ENCODE assay signal across 27 cellular contexts in the genomic region with DNA sequence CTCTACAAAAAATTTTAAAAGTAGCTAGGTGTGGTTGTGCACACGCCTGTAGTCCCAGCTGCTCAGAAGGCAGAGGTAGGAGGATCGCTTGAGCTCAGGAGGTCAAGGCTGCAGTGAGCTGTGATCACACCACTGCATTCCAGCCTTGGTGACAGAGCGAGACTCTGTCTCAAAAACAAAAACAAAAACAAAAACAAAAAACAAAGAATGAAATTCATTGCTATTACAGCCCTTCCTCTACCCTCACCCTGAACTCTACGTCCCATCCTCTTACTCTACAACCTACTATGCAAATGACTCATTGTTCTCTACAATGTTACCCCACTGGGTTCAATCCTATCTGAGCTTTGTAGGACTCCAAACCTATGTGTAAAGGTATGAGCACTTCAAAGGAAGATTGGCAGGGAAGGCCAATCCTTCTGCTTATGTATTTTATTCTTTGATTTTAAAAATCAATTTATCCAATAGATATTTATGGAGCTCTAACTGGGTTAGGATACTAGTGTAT. TPM values are rescaled to one million over a fixed set of nuclear protein-coding genes. Genes with fewer than 3 reads are reported as not detected.
DNase-seq lines count a peak whose midpoint lies in the region; ATAC-seq lines count a peak whose summit lies in the region.
"Had no signal": no experiment of that assay in that cellular context is flagged by ENCODE, and none has a peak within 500 bp of the region (broad histone marks: within the 10 kb centered on the region; RNA-seq: fewer than 3 reads in every experiment).

No MANE protein-coding gene starts in this region.

- H2AK5ac ChIP-seq in trophoblast cell (ENCODE audit: low read length), result no peak overlapping the region

- H3K18ac ChIP-seq in trophoblast cell (ENCODE audit: low read length), result no peak overlapping the region

- H3K4me2 ChIP-seq in trophoblast cell (ENCODE audit: low read length), result no peak overlapping the region
- H3K4me2 ChIP-seq: SK-N-SH had no signal

- H3K9me3 ChIP-seq in CD4-positive, alpha-beta memory T cell (ENCODE audit: control insufficient read depth in 1 of 2, low read length in 2 of 2), result no peaks in the 10 kb centered on the region
- H3K9me3 ChIP-seq in trophoblast cell (ENCODE audit: insufficient read depth, low read depth, low read length), result no peaks in the 10 kb centered on the region
- H3K9me3 ChIP-seq: ascending aorta, SK-N-SH had no signal

- no peak overlapping the region for H3K27ac ChIP-seq in CD4-positive, alpha-beta memory T cell (ENCODE audit: low read depth, low read length)
- no peak overlapping the region for H3K27ac ChIP-seq in trophoblast cell (ENCODE audit: low read depth, low read length)
- H3K27ac ChIP-seq: ascending aorta, RWPE1, VCaP had no signal

- H3K36me3 Mint-ChIP-seq in activated naive CD4-positive, alpha-beta T cell treated with anti-CD3 and anti-CD28 coated beads, Interleukin-2, amount 50 U/mL, for 24 hours, result no peaks in the 10 kb centered on the region
- no peaks in the 10 kb centered on the region for H3K36me3 Mint-ChIP-seq in CD4-positive, alpha-beta memory T cell
- no peaks in the 10 kb centered on the region for H3K36me3 Mint-ChIP-seq in activated T-helper 1 cell treated with anti-CD3 and anti-CD28 coated beads, Interleukin-12 subunit alpha, Interleukin-12 subunit beta, Interleukin-2, Interleukin-4 antibody, amounts not matched to agents 30 ng/mL and 10 ng/mL and 1 ng/mL, durations not matched to agents 14 hours and 24 hours and 36 hours (ENCODE audit: low read depth)
- H3K36me3 Mint-ChIP-seq: activated CD4-positive, alpha-beta memory T cell treated with anti-CD3 and anti-CD28 coated beads for 36 hours; activated naive CD8-positive, alpha-beta T cell; naive B cell had no signal

- no peak for ATAC-seq in GM19463 (IDR thresholded peaks at IDR 0.05; ENCODE audit: unreplicated experiment)
- ATAC-seq: left colon had no signal

- H3K4me1 Mint-ChIP-seq in activated naive CD4-positive, alpha-beta T cell treated with anti-CD3 and anti-CD28 coated beads, Interleukin-2, amount 50 U/mL, for 24 hours, result peaks cover 49% of the 10 kb centered on the region
- H3K4me1 Mint-ChIP-seq in CD4-positive, alpha-beta memory T cell, result peaks cover 17 to 45% (median 31%) of the 10 kb centered on the region in 4 donors
- H3K4me1 Mint-ChIP-seq in activated T-helper 1 cell treated with anti-CD3 and anti-CD28 coated beads, Interleukin-12 subunit alpha, Interleukin-12 subunit beta, Interleukin-2, Interleukin-4 antibody, amounts not matched to agents 30 ng/mL and 10 ng/mL and 1 ng/mL, durations not matched to agents 14 hours and 24 hours and 36 hours (ENCODE audit: low read depth), result peaks cover 64% of the 10 kb centered on the region

- H3K36me3 ChIP-seq in CD4-positive, alpha-beta memory T cell (ENCODE audit: insufficient read depth, low read length), result no peaks in the 10 kb centered on the region
- H3K36me3 ChIP-seq in trophoblast cell (ENCODE audit: control insufficient read depth in 1 of 2, insufficient read depth in 2 of 2, low read length in 2 of 2), result no peaks in the 10 kb centered on the region
- H3K36me3 ChIP-seq: ascending aorta had no signal

- H2BK12ac ChIP-seq in trophoblast cell (ENCODE audit: low read length), result no peak overlapping the region

- intact Hi-C loops in CD4-positive, alpha-beta memory T cell (cut with micrococcal nuclease), result no loop called here
- intact Hi-C loops in activated T-helper 1 cell treated with anti-CD3 and anti-CD28 coated beads, Interleukin-12 subunit alpha, Interleukin-12 subunit beta, Interleukin-2, Interleukin-4 antibody, amounts not matched to agents 30 ng/mL and 10 ng/mL and 1 ng/mL, durations not matched to agents 14 hours and 24 hours and 36 hours (cut with micrococcal nuclease), result loop anchor here (2.0 kb wide), 1 partner anchor 51 kb away; no protein-coding TSS in a partner anchor

- H4K91ac ChIP-seq in trophoblast cell (ENCODE audit: low read depth, low read length), result peak overlapping the region; percentile 81

- H3K27ac Mint-ChIP-seq in activated naive CD4-positive, alpha-beta T cell treated with anti-CD3 and anti-CD28 coated beads, Interleukin-2, amount 50 U/mL, for 24 hours, result peak overlapping the region; percentile 10
- H3K27ac Mint-ChIP-seq in CD4-positive, alpha-beta memory T cell, result peak overlapping the region in 4 of 7 donors; percentile 5 to 55 (median 22)
- peak overlapping the region; percentile 80 for H3K27ac Mint-ChIP-seq in activated T-helper 1 cell treated with anti-CD3 and anti-CD28 coated beads, Interleukin-12 subunit alpha, Interleukin-12 subunit beta, Interleukin-2, Interleukin-4 antibody, amounts not matched to agents 30 ng/mL and 10 ng/mL and 1 ng/mL, durations not matched to agents 14 hours and 24 hours and 36 hours
- H3K27ac Mint-ChIP-seq: activated naive CD8-positive, alpha-beta T cell had no signal

- no peak overlapping the region for H4K12ac ChIP-seq in trophoblast cell (ENCODE audit: low read depth, low read length)

- H3K9ac ChIP-seq in trophoblast cell (ENCODE audit: low read length), result no peak overlapping the region
- H3K9ac ChIP-seq: SK-N-SH had no signal

- POLR2A ChIA-PET in CD4-positive, alpha-beta memory T cell (lab: Charles Lee; ENCODE audit: partially characterized antibody), result interaction anchor here (2.2 kb wide), 1 partner anchor 127 kb away, joined by 8 read pairs; no protein-coding TSS in a partner anchor

- H3K4me1 ChIP-seq in CD4-positive, alpha-beta memory T cell (ENCODE audit: insufficient read depth, low read length), result peaks cover 22% of the 10 kb centered on the region
- peaks cover 19 to 24% of the 10 kb centered on the region in 2 experiments for H3K4me1 ChIP-seq in trophoblast cell (ENCODE audit: control insufficient read depth in 1 of 2, insufficient read depth in 2 of 2, low read length in 2 of 2)
- H3K4me1 ChIP-seq: ascending aorta had no signal

- H4K8ac ChIP-seq in trophoblast cell (ENCODE audit: low read depth, low read length), result no peak overlapping the region

- H2AFZ ChIP-seq in trophoblast cell (ENCODE audit: insufficient read depth, low read length, poor library complexity), result no peak overlapping the region

- no peaks in the 10 kb centered on the region for H3K9me3 Mint-ChIP-seq in activated naive CD4-positive, alpha-beta T cell treated with anti-CD3 and anti-CD28 coated beads, Interleukin-2, amount 50 U/mL, for 24 hours
- peaks cover 0 to 2% (median 0%) of the 10 kb centered on the region in 8 donors for H3K9me3 Mint-ChIP-seq in CD4-positive, alpha-beta memory T cell
- no peaks in the 10 kb centered on the region for H3K9me3 Mint-ChIP-seq in activated T-helper 1 cell treated with anti-CD3 and anti-CD28 coated beads, Interleukin-12 subunit alpha, Interleukin-12 subunit beta, Interleukin-2, Interleukin-4 antibody, amounts not matched to agents 30 ng/mL and 10 ng/mL and 1 ng/mL, durations not matched to agents 14 hours and 24 hours and 36 hours
- H3K9me3 Mint-ChIP-seq: activated CD4-positive, alpha-beta memory T cell treated with anti-CD3 and anti-CD28 coated beads for 36 hours; naive B cell had no signal

- H3K79me1 ChIP-seq in trophoblast cell (ENCODE audit: low read length), result peaks cover 16% of the 10 kb centered on the region

- 100% methylated on average over 1 of the region's 4 CpGs for WGBS in trophoblast cell (ENCODE audit: extremely low coverage, insufficient coverage, insufficient read length)

- no peak overlapping the region for H3K23ac ChIP-seq in trophoblast cell (ENCODE audit: low read length)

- H3K79me2 ChIP-seq in trophoblast cell (ENCODE audit: control insufficient read depth, insufficient read depth, low read length, poor library complexity), result peaks cover 7% of the 10 kb centered on the region

- H3K4me3 Mint-ChIP-seq in activated naive CD4-positive, alpha-beta T cell treated with anti-CD3 and anti-CD28 coated beads, Interleukin-2, amount 50 U/mL, for 24 hours, result no peak overlapping the region
- H3K4me3 Mint-ChIP-seq in CD4-positive, alpha-beta memory T cell, result peak overlapping the region in 1 of 8 donors; percentile 22
- peak overlapping the region; percentile 45 for H3K4me3 Mint-ChIP-seq in activated T-helper 1 cell treated with anti-CD3 and anti-CD28 coated beads, Interleukin-12 subunit alpha, Interleukin-12 subunit beta, Interleukin-2, Interleukin-4 antibody, amounts not matched to agents 30 ng/mL and 10 ng/mL and 1 ng/mL, durations not matched to agents 14 hours and 24 hours and 36 hours
- H3K4me3 Mint-ChIP-seq: activated CD4-positive, alpha-beta memory T cell treated with anti-CD3 and anti-CD28 coated beads for 36 hours; activated naive CD8-positive, alpha-beta T cell; naive B cell had no signal

- no peak overlapping the region for H3K4ac ChIP-seq in trophoblast cell (ENCODE audit: low read depth, low read length)

- H3K27me3 Mint-ChIP-seq in activated naive CD4-positive, alpha-beta T cell treated with anti-CD3 and anti-CD28 coated beads, Interleukin-2, amount 50 U/mL, for 24 hours, result no peaks in the 10 kb centered on the region
- H3K27me3 Mint-ChIP-seq in CD4-positive, alpha-beta memory T cell, result no peaks in the 10 kb centered on the region
- no peaks in the 10 kb centered on the region for H3K27me3 Mint-ChIP-seq in activated T-helper 1 cell treated with anti-CD3 and anti-CD28 coated beads, Interleukin-12 subunit alpha, Interleukin-12 subunit beta, Interleukin-2, Interleukin-4 antibody, amounts not matched to agents 30 ng/mL and 10 ng/mL and 1 ng/mL, durations not matched to agents 14 hours and 24 hours and 36 hours (ENCODE audit: insufficient read depth)
- H3K27me3 Mint-ChIP-seq: activated CD4-positive, alpha-beta memory T cell treated with anti-CD3 and anti-CD28 coated beads for 36 hours; activated naive CD8-positive, alpha-beta T cell; naive B cell had no signal

- H3K27me3 ChIP-seq in CD4-positive, alpha-beta memory T cell (ENCODE audit: insufficient read depth, low read length), result no peaks in the 10 kb centered on the region
- H3K27me3 ChIP-seq in trophoblast cell (ENCODE audit: insufficient read depth, low read length), result no peaks in the 10 kb centered on the region
- H3K27me3 ChIP-seq: ascending aorta had no signal

- CTCF ChIA-PET in CD4-positive, alpha-beta memory T cell (lab: Charles Lee; ENCODE audit: partially characterized antibody), result interaction anchor here (1.0 to 1.7 kb wide), 6 partner anchors 9 to 193 kb away, joined by 3 to 5 read pairs (median 3); no protein-coding TSS in a partner anchor

- H3K14ac ChIP-seq in trophoblast cell (ENCODE audit: low read length), result no peak overlapping the region

- no peak overlapping the region for H3K4me3 ChIP-seq in CD4-positive, alpha-beta memory T cell (ENCODE audit: low read length in 2 of 2)
- no peak overlapping the region for H3K4me3 ChIP-seq in trophoblast cell (ENCODE audit: low read depth, low read length)
- H3K4me3 ChIP-seq: ascending aorta had no signal

- no peak overlapping the region for H2BK120ac ChIP-seq in trophoblast cell (ENCODE audit: insufficient read depth, low read length, poor library complexity)

- H2BK5ac ChIP-seq in trophoblast cell (ENCODE audit: low read depth, low read length, poor library complexity), result no peak overlapping the region

- DNase-seq in activated naive CD4-positive, alpha-beta T cell (lab: John Stamatoyannopoulos, UW), result no peak
- DNase-seq in CD4-positive, alpha-beta memory T cell, result no peak
- no peak for DNase-seq in activated T-helper 1 cell treated with anti-CD3 and anti-CD28 coated beads, Interleukin-12 subunit alpha, Interleukin-12 subunit beta, Interleukin-2, Interleukin-4 antibody, amounts not matched to agents 30 ng/mL and 10 ng/mL and 1 ng/mL, durations not matched to agents 14 hours and 24 hours and 36 hours (ENCODE audit: low spot score)
- DNase-seq in trophoblast cell (peak in 1 of 2 donors; percentile 56), activated gamma-delta T cell treated with Interleukin-2 at 50 U/mL for 16 hours (no peak)
- no peak for DNase-seq in activated effector memory CD4-positive, alpha-beta T cell treated with Interleukin-2 at 50 U/mL for 16 hours
- DNase-seq: activated CD4-positive, alpha-beta memory T cell treated with anti-CD3 and anti-CD28 coated beads for 36 hours; activated CD8-positive, alpha-beta memory T cell treated with anti-CD3 and anti-CD28 coated beads, Interleukin-2, amount 50 U/mL, for 48 hours; C1 segment of cervical spinal cord; caudate nucleus; left colon; naive B cell; NCI-H1105; NCI-H2029 treated with DMSO at 0.1 percent for 48 hours; NCI-H2227 treated with DMSO at 0.1 percent for 48 hours; NCI-H69; retina; SK-N-SH; stimulated activated CD4-positive, alpha-beta T cell treated with anti-CD3 and anti-CD28 coated beads, Interleukin-4, amount 100 ng/mL, for 24 hours; stimulated activated naive CD4-positive, alpha-beta T cell treated with Interleukin-2 at 50 U/mL for 16 hours had no signal

RNA-seq across cellular contexts. Expression of gene NINJ2, which starts 39.3 kb away (rescaled TPM):
- total RNA-seq in CD4-positive, alpha-beta memory T cell, result 1 to 10 TPM; 3.7 to 4.5 TPM
- polyA plus RNA-seq in CD4-positive, alpha-beta memory T cell, result 10 to 100 TPM; 25.5 to 30.3 TPM
- total RNA-seq in activated T-helper 1 cell treated with anti-CD3 and anti-CD28 coated beads, Interleukin-12 subunit alpha, Interleukin-12 subunit beta, Interleukin-2, Interleukin-4 antibody, amounts not matched to agents 30 ng/mL and 10 ng/mL and 1 ng/mL, durations not matched to agents 14 hours and 24 hours and 36 hours, result 4.8 and 6.8 TPM in 2 replicates
- polyA plus RNA-seq in trophoblast cell (2013), result 0.12 and 0.21 TPM in 2 replicates
- polyA plus RNA-seq: AG04450 had no signal

Comparison
In these comparisons a context has a peak if more than half of its experiments do, and no peak if none do; other contexts are left out.
1. H3K27ac Mint-ChIP-seq: peak in every context shown above with its lines; median percentile 80 in activated T-helper 1 cell treated with anti-CD3 and anti-CD28 coated beads, Interleukin-12 subunit alpha, Interleukin-12 subunit beta, Interleukin-2, Interleukin-4 antibody, amounts not matched to agents 30 ng/mL and 10 ng/mL and 1 ng/mL, durations not matched to agents 14 hours and 24 hours and 36 hours; 22 in CD4-positive, alpha-beta memory T cell; 10 in activated naive CD4-positive, alpha-beta T cell treated with anti-CD3 and anti-CD28 coated beads, Interleukin-2, amount 50 U/mL, for 24 hours.